Comparison of ENCODE assay signal across 8 cellular contexts in genomic region chr1:6423321-6423999, GRCh38. TPM values are rescaled to one million over a fixed set of nuclear protein-coding genes. Genes with fewer than 3 reads are reported as not detected.
DNase-seq lines count a peak whose midpoint lies in the region; ATAC-seq and TF ChIP-seq lines count a peak whose summit lies in the region.

No MANE protein-coding gene starts in this region.

- intact Hi-C loops in breast epithelium (cut with DNase I; ENCODE audit: low total_unique reads), result no loop called here

- peak overlapping the region in 2 of 3 donors; percentile 46 to 66 for H3K4me3 ChIP-seq in breast epithelium

- no peak for ATAC-seq in HG03039 (IDR thresholded peaks at IDR 0.05; ENCODE audit: unreplicated experiment)

- no peaks in the 10 kb centered on the region for H3K36me3 ChIP-seq in breast epithelium

- TF ChIP-seq CTCF in VCaP (conservative IDR thresholded peaks at IDR 0.05), result peak; percentile 95
- peak; percentile 67 to 86 (median 68) for TF ChIP-seq CTCF in breast epithelium (IDR thresholded peaks at IDR 0.05)

- DNase-seq in NCI-H1436 (lab: John Stamatoyannopoulos, UW) (peak; percentile 24), NCI-H1436 treated with DMSO at 0.1 percent for 48 hours (lab: John Stamatoyannopoulos, UW) (no peak), NCI-H1417 (lab: John Stamatoyannopoulos, UW) (peak; percentile 63 to 81 (median 67)), breast epithelium (ENCODE audit: low spot score in 2 of 2) (peak; percentile 74 to 80), lung microvascular endothelial cell (ENCODE audit: low read depth in 2 of 2) (peak; percentile 86 to 94)
- peak; percentile 30 to 48 for DNase-seq in stimulated activated CD8-positive, alpha-beta memory T cell treated with anti-CD3 and anti-CD28 coated beads, Interleukin-7, amount 100 ng/mL, for 48 hours (ENCODE audit: extremely low read depth in 1 of 2, low read depth in 1 of 2)

- peaks cover 19 to 52% of the 10 kb centered on the region in 2 donors for H3K27me3 ChIP-seq in breast epithelium

- H3K27ac ChIP-seq in VCaP (peak overlapping the region; percentile 24), breast epithelium (peak overlapping the region in 1 of 2 donors; percentile 61)

- H3K4me1 ChIP-seq in breast epithelium, result peaks cover 20% of the 10 kb centered on the region in 2 donors

- no peaks in the 10 kb centered on the region for H3K9me3 ChIP-seq in breast epithelium

- TF ChIP-seq POLR2A in breast epithelium (IDR thresholded peaks at IDR 0.05), result no peak

RNA-seq across cellular contexts. Expression of gene ESPN, which starts 1.1 kb away (rescaled TPM):
- total RNA-seq in breast epithelium, result 10 to 100 TPM in 2 of 3 donors, not detected in 1; 10.8 to 11.1 TPM
- 0.20 and 0.65 TPM in 2 replicates for total RNA-seq in lung microvascular endothelial cell

RNA-seq across cellular contexts. Expression of gene HES2, which starts 3.7 kb away (rescaled TPM):
- total RNA-seq in breast epithelium (1 to 10 TPM in 2 of 3 donors, not detected in 1; 3.4 to 3.6 TPM), lung microvascular endothelial cell (7.3 and 19.8 TPM in 2 replicates)

RNA-seq across cellular contexts. Expression of gene ACOT7, which starts 29.9 kb away (rescaled TPM):
- total RNA-seq in breast epithelium (10 to 100 TPM in 2 of 3 donors, 1 to 10 TPM in 1; 9.4 to 12.8 (median 11.5) TPM), lung microvascular endothelial cell (10.7 and 25.1 TPM in 2 replicates)

RNA-seq across cellular contexts. Expression of gene TNFRSF25, which starts 42.5 kb away (rescaled TPM):
- 10 to 100 TPM in 2 of 3 donors, 1 to 10 TPM in 1; 3.8 to 13.1 (median 12.4) TPM for total RNA-seq in breast epithelium
- 3.3 and 5.2 TPM in 2 replicates for total RNA-seq in lung microvascular endothelial cell
